ENCODE assay signal across 8 cellular contexts in the genomic region with DNA sequence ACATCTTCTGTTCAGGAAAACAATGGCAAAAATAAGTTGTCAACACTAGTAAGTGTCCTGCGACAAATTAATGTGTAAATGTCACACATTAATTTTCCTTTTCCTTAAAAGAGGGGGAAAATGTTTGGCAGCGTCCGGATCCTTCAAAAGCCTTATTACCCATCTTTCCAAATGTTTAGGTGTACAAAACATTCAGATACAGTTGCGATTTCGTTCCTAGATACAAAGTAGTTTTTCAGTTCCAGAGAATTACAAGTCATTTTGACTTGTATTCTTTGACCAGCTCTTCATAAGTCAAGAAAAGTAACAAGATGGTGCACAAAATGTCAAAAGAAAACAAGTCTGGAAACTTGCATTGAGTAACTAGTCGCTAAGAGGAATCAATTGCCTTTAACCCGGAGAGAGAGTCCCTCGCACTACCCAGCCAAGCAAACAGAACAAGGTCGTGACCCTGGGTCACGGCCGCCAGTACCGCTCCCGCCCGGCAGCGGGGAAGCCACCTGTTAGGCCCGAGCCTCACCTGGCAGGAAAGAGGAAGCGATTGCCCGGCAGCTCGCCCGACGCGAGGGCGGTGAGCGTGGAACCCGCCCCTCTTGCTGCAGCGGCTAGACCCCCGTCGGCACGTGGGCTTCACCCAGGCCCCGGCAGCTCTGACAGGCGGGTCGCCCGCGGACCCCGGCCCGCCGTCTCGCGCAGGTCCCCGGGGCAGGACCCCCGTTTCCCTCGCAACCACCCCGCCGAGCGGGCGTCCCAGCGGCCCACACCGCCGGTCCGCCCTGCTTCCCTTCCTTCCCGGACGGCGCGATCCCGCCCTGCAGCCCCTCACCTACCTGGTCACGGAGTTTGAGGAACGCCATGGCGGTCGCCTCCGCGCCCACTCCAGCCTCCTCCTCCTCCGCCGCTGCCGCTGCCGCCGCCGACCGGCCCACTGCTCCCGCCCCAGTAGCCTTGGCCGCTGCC.
DNase-seq lines count a peak whose midpoint lies in the region; ATAC-seq and TF ChIP-seq lines count a peak whose summit lies in the region.

No MANE protein-coding gene starts in this region.

- peak overlapping the region; percentile 76 for H3K9ac ChIP-seq in HUES64 (ENCODE audit: low read depth, low read length)

- peak overlapping the region; percentile 85; the same call in 1 of the 2 replicates for H3K27ac ChIP-seq in HUES64 (ENCODE audit: low read depth, low read length)

- peak; percentile 64 for ATAC-seq in GM21515 (IDR thresholded peaks at IDR 0.05; ENCODE audit: unreplicated experiment)

- intact Hi-C loops in MCF 10A (cut with micrococcal nuclease), result loop anchor here (2.0 kb wide), 1 partner anchor 124 kb away; no protein-coding TSS in a partner anchor

- H3K4me3 Mint-ChIP-seq in MCF 10A (ENCODE audit: unreplicated experiment), result peak overlapping the region; percentile 93

- H3K4me1 Mint-ChIP-seq in MCF 10A (ENCODE audit: insufficient read depth, unreplicated experiment), result peaks cover 27% of the 10 kb centered on the region

- no peak for TF ChIP-seq CTCF in MCF 10A (IDR thresholded peaks at IDR 0.05; ENCODE audit: unreplicated experiment)

- H3K9me3 ChIP-seq in HUES64 (ENCODE audit: insufficient read depth, low read depth, low read length), result no peaks in the 10 kb centered on the region

- peak overlapping the region; percentile 93 for H3K27ac Mint-ChIP-seq in MCF 10A (ENCODE audit: low read depth, unreplicated experiment)

- H3K36me3 ChIP-seq in HUES64 (ENCODE audit: insufficient read depth, low read length), result no peaks in the 10 kb centered on the region

- H3K36me3 Mint-ChIP-seq in MCF 10A (ENCODE audit: insufficient read depth, unreplicated experiment), result peaks cover 8% of the 10 kb centered on the region

- no peaks in the 10 kb centered on the region for H3K27me3 ChIP-seq in HUES64 (ENCODE audit: insufficient read depth, low read length)

- DNase-seq in GDM1 (lab: John Stamatoyannopoulos, UW) (peak; percentile 13), T-helper 9 cell (peak; percentile 56), MCF 10A (ENCODE audit: unreplicated experiment) (peak; percentile 55), kidney tubule cell (ENCODE audit: low spot score) (peak; percentile 69), NCI-H1048 (lab: John Stamatoyannopoulos, UW) (no peak)
- DNase-seq in stimulated activated CD4-positive, alpha-beta T cell treated with anti-CD3 and anti-CD28 coated beads, Interleukin-1b, Interleukin-23, amount 100 ng/mL, for 48 hours, result peak; percentile 69

- peaks cover 8% of the 10 kb centered on the region for H3K9me3 Mint-ChIP-seq in MCF 10A (ENCODE audit: unreplicated experiment)

- BruUV-seq in MCF 10A (replicated peaks; lab: Mats Ljungman, UMichigan), result no TSS peak

- 3% methylated on average over 70 of the region's 70 CpGs for WGBS in HUES64

- CTCF ChIA-PET in MCF 10A (lab: Yijun Ruan, JAX), result interaction anchor here (0.6 to 0.7 kb wide), 2 partner anchors 189 to 201 kb away, joined by 3 read pairs; no protein-coding TSS in a partner anchor

- POLR2A ChIA-PET in MCF 10A (lab: Yijun Ruan, JAX), result interaction anchor here (0.6 to 1.7 kb wide), 18 partner anchors 9 to 406 kb away, joined by 3 to 9 read pairs (median 4); a partner anchor contains a TSS

- H3K27me3 Mint-ChIP-seq in MCF 10A (ENCODE audit: insufficient read depth, unreplicated experiment), result no peaks in the 10 kb centered on the region

- peaks cover 21% of the 10 kb centered on the region for H3K4me1 ChIP-seq in HUES64 (ENCODE audit: insufficient read depth, low read length)

- H3K4me3 ChIP-seq in HUES64 (ENCODE audit: low read length), result peak overlapping the region; percentile 84
